Comparison of ENCODE assay signal across 11 cellular contexts in genomic region chr20:11492846-11493245, GRCh38.
"Had no signal": no experiment of that assay in that cellular context is flagged by ENCODE, and none has a peak within 500 bp of the region (broad histone marks: within the 10 kb centered on the region; RNA-seq: fewer than 3 reads in every experiment).

No MANE protein-coding gene starts in this region.

- ATAC-seq: GM23338, HCT116 had no signal

- H3K27ac ChIP-seq: GM23248 had no signal

- H3K36me3 ChIP-seq: HAP-1 had no signal

- H3K9me3 ChIP-seq: HAP-1 had no signal

- FAIRE-seq: H1, H54 had no signal

- H3K4me3 ChIP-seq: GM23248, GM23338, HAP-1 had no signal

- DNase-seq: GM23248, GOT3, H7, H9, HCEC 1CT, HFFc6 had no signal
